In genomic region chr2:175371378-175371777, GRCh38 we compare ENCODE assay signal across 20 cellular contexts.
"Had no signal": no experiment of that assay in that cellular context is flagged by ENCODE, and none has a peak within 500 bp of the region (broad histone marks: within the 10 kb centered on the region; RNA-seq: fewer than 3 reads in every experiment).

No MANE protein-coding gene starts in this region.

- H2AFZ ChIP-seq: neural progenitor cell, parathyroid adenoma had no signal

- H3K4me2 ChIP-seq: neural progenitor cell had no signal

- ATAC-seq: effector memory CD8-positive, alpha-beta T cell; gastrocnemius medialis; left lobe of liver; naive thymus-derived CD4-positive, alpha-beta T cell; sciatic nerve; stimulated activated effector memory CD8-positive, alpha-beta T cell treated with anti-CD3 and anti-CD28 coated beads, Interleukin-12 subunit alpha, Interleukin-12 subunit beta, amount 100 ng/mL, for 72 hours had no signal

- H3K27me3 ChIP-seq: right atrium auricular region, testis had no signal

- H3K27ac ChIP-seq: gastrocnemius medialis, neural progenitor cell, parathyroid adenoma, right atrium auricular region, testis, tibial artery had no signal

- H3K9ac ChIP-seq: neural progenitor cell, parathyroid adenoma had no signal

- H3K9me3 ChIP-seq: gastrocnemius medialis, right atrium auricular region, testis, tibial artery had no signal

- H3K4me1 ChIP-seq: gastrocnemius medialis, neural progenitor cell, right atrium auricular region, testis, tibial artery had no signal

- H3K36me3 ChIP-seq: gastrocnemius medialis, neural progenitor cell, right atrium auricular region, tibial artery had no signal

- DNase-seq: cortex of kidney; effector memory CD8-positive, alpha-beta T cell; foreskin fibroblast; gastrocnemius medialis; head of caudate nucleus; mesenchymal stem cell; naive thymus-derived CD4-positive, alpha-beta T cell; stimulated activated CD4-positive, alpha-beta T cell treated with anti-CD3 and anti-CD28 coated beads, Interleukin-2, amount 100 ng/mL, for 24 hours; stimulated activated CD4-positive, alpha-beta T cell treated with anti-CD3 and anti-CD28 coated beads, Interleukin-4, amount 100 ng/mL, for 24 hours; stimulated activated naive CD4-positive, alpha-beta T cell treated with Interleukin-2 at 50 U/mL for 16 hours; substantia nigra; testis; tibial artery had no signal

- H3K79me2 ChIP-seq: parathyroid adenoma had no signal

- H3K4me3 ChIP-seq: gastrocnemius medialis, lung, neural progenitor cell, right atrium auricular region, testis, tibial artery had no signal
